In the genomic region with DNA sequence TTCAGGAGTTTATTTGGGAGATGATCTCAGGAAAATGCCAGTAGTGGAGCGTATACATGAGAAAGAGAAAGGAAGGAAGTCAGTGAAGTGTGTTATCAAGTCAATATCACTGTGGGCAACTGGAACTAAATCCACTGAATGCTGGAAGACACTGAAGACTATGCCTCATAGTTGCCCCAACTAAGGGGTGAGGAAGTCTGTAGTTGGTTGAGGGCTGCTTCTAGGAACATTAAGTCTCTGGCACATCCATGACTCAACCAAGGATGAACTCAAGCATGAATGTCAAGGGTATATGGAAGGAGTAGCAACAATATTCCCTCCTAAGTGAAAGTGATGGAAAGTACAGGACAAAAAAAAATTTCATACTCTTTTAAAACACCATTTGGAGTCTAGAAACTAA, we compare ENCODE assay signal across 23 cellular contexts.
DNase-seq lines count a peak whose midpoint lies in the region; ATAC-seq lines count a peak whose summit lies in the region.
"Had no signal": no experiment of that assay in that cellular context is flagged by ENCODE, and none has a peak within 500 bp of the region (broad histone marks: within the 10 kb centered on the region; RNA-seq: fewer than 3 reads in every experiment).

No MANE protein-coding gene starts in this region.

- peak overlapping the region in 1 of 2 donors; percentile 36 for H3K4me3 Mint-ChIP-seq in stimulated activated naive CD8-positive, alpha-beta T cell treated with anti-CD3 and anti-CD28 coated beads, Interleukin-15, amount 100 ng/mL, for 72 hours
- no peak overlapping the region for H3K4me3 Mint-ChIP-seq in activated naive CD8-positive, alpha-beta T cell treated with anti-CD3 and anti-CD28 coated beads for 36 hours
- no peak overlapping the region for H3K4me3 Mint-ChIP-seq in stimulated activated naive CD8-positive, alpha-beta T cell treated with anti-CD3 and anti-CD28 coated beads, Interleukin-15, Interleukin-2, amounts not matched to agents 100 ng/mL and 50 ng/mL, for 24 hours
- H3K4me3 Mint-ChIP-seq: CD14-positive monocyte; CD4-positive, alpha-beta T cell; CD8-positive, alpha-beta memory T cell had no signal

- peaks cover 12% of the 10 kb centered on the region for H3K4me1 Mint-ChIP-seq in stimulated activated naive CD8-positive, alpha-beta T cell treated with anti-CD3 and anti-CD28 coated beads, Interleukin-15, amount 100 ng/mL, for 72 hours
- H3K4me1 Mint-ChIP-seq in activated naive CD8-positive, alpha-beta T cell treated with anti-CD3 and anti-CD28 coated beads for 36 hours: peaks cover 10% of the 10 kb centered on the region
- H3K4me1 Mint-ChIP-seq in stimulated activated naive CD8-positive, alpha-beta T cell treated with anti-CD3 and anti-CD28 coated beads, Interleukin-15, Interleukin-2, amounts not matched to agents 100 ng/mL and 50 ng/mL, for 24 hours (ENCODE audit: low read depth): peaks cover 5% of the 10 kb centered on the region
- H3K4me1 Mint-ChIP-seq: CD14-positive monocyte; CD8-positive, alpha-beta memory T cell had no signal

- ATAC-seq in stimulated activated naive CD8-positive, alpha-beta T cell treated with anti-CD3 and anti-CD28 coated beads, Interleukin-15, Interleukin-2, amounts not matched to agents 100 U/mL and 50 U/mL, for 24 hours: peak; percentile 43
- no peak for ATAC-seq in stimulated activated naive CD8-positive, alpha-beta T cell treated with anti-CD3 and anti-CD28 coated beads, Interleukin-15, amount 100 ng/mL, for 72 hours
- no peak for ATAC-seq in HG03439 (IDR thresholded peaks at IDR 0.05; ENCODE audit: unreplicated experiment)
- ATAC-seq: A549, GM12878 had no signal

- no peak for DNase-seq in stimulated activated naive CD8-positive, alpha-beta T cell treated with anti-CD3 and anti-CD28 coated beads, Interleukin-15, Interleukin-2, amounts not matched to agents 100 U/mL and 50 U/mL, for 24 hours
- DNase-seq in stimulated activated naive CD8-positive, alpha-beta T cell treated with anti-CD3 and anti-CD28 coated beads, Interleukin-15, amount 100 ng/mL, for 72 hours: no peak
- DNase-seq in activated naive CD8-positive, alpha-beta T cell treated with anti-CD3 and anti-CD28 coated beads for 36 hours: no peak
- DNase-seq in glomerular visceral epithelial cell (ENCODE audit: extremely low spot score) (peak; percentile 0), RKO (ENCODE audit: low spot score) (no peak), SIG-M5 (lab: John Stamatoyannopoulos, UW) (no peak)
- DNase-seq: 8988T; ACHN; AML-193; BE2C; CD4-positive, alpha-beta T cell; CD8-positive, alpha-beta memory T cell; DMS 273 treated with DMSO at 0.1 percent for 48 hours; DMS79; EL; GDM1; GOT3; HCEC 1CT had no signal

- H3K36me3 Mint-ChIP-seq in activated naive CD8-positive, alpha-beta T cell treated with anti-CD3 and anti-CD28 coated beads for 36 hours: no peaks in the 10 kb centered on the region
- no peaks in the 10 kb centered on the region for H3K36me3 Mint-ChIP-seq in stimulated activated naive CD8-positive, alpha-beta T cell treated with anti-CD3 and anti-CD28 coated beads, Interleukin-15, Interleukin-2, amounts not matched to agents 100 ng/mL and 50 ng/mL, for 24 hours (ENCODE audit: low read depth)
- H3K36me3 Mint-ChIP-seq: CD14-positive monocyte; CD8-positive, alpha-beta memory T cell had no signal

- peak overlapping the region in 1 of 2 donors; percentile 86 for H3K27ac Mint-ChIP-seq in stimulated activated naive CD8-positive, alpha-beta T cell treated with anti-CD3 and anti-CD28 coated beads, Interleukin-15, amount 100 ng/mL, for 72 hours
- peak overlapping the region; percentile 38 for H3K27ac Mint-ChIP-seq in activated naive CD8-positive, alpha-beta T cell treated with anti-CD3 and anti-CD28 coated beads for 36 hours
- H3K27ac Mint-ChIP-seq in stimulated activated naive CD8-positive, alpha-beta T cell treated with anti-CD3 and anti-CD28 coated beads, Interleukin-15, Interleukin-2, amounts not matched to agents 100 ng/mL and 50 ng/mL, for 24 hours: peak overlapping the region; percentile 30
- H3K27ac Mint-ChIP-seq: CD14-positive monocyte; CD4-positive, alpha-beta T cell; CD8-positive, alpha-beta memory T cell had no signal

- no peaks in the 10 kb centered on the region for H3K27me3 Mint-ChIP-seq in stimulated activated naive CD8-positive, alpha-beta T cell treated with anti-CD3 and anti-CD28 coated beads, Interleukin-15, amount 100 ng/mL, for 72 hours
- no peaks in the 10 kb centered on the region for H3K27me3 Mint-ChIP-seq in activated naive CD8-positive, alpha-beta T cell treated with anti-CD3 and anti-CD28 coated beads for 36 hours
- H3K27me3 Mint-ChIP-seq in stimulated activated naive CD8-positive, alpha-beta T cell treated with anti-CD3 and anti-CD28 coated beads, Interleukin-15, Interleukin-2, amounts not matched to agents 100 ng/mL and 50 ng/mL, for 24 hours: no peaks in the 10 kb centered on the region

- peaks cover 0 to 6% of the 10 kb centered on the region in 2 donors for H3K9me3 Mint-ChIP-seq in stimulated activated naive CD8-positive, alpha-beta T cell treated with anti-CD3 and anti-CD28 coated beads, Interleukin-15, amount 100 ng/mL, for 72 hours
- H3K9me3 Mint-ChIP-seq in activated naive CD8-positive, alpha-beta T cell treated with anti-CD3 and anti-CD28 coated beads for 36 hours: peaks cover 5% of the 10 kb centered on the region
- H3K9me3 Mint-ChIP-seq in stimulated activated naive CD8-positive, alpha-beta T cell treated with anti-CD3 and anti-CD28 coated beads, Interleukin-15, Interleukin-2, amounts not matched to agents 100 ng/mL and 50 ng/mL, for 24 hours: no peaks in the 10 kb centered on the region
- H3K9me3 Mint-ChIP-seq: CD4-positive, alpha-beta T cell had no signal
